ENCODE assay signal across 9 cellular contexts in genomic region chrX:154040307-154040756, GRCh38. TPM values are rescaled to one million over a fixed set of nuclear protein-coding genes. Genes with fewer than 3 reads are reported as not detected.
A peak's percentile ranks its signal among the peaks of the same experiment; 100 is the strongest.
DNase-seq lines count a peak whose midpoint lies in the region; ATAC-seq and TF ChIP-seq lines count a peak whose summit lies in the region.
"Had no signal": no experiment of that assay in that cellular context is flagged by ENCODE, and none has a peak within 500 bp of the region (broad histone marks: within the 10 kb centered on the region; RNA-seq: fewer than 3 reads in every experiment).

No MANE protein-coding gene starts in this region.

- peak; percentile 78 to 84 for ATAC-seq in activated T-cell treated with anti-CD3 and anti-CD28 coated beads, Interleukin-2, amount 50 U/mL, for 4 hours
- ATAC-seq in GM18517 (IDR thresholded peaks at IDR 0.05; ENCODE audit: unreplicated experiment) = no peak

- TF ChIP-seq EP300 in suprapubic skin (IDR thresholded peaks at IDR 0.05) = no peak

- peaks cover 10% of the 10 kb centered on the region for H3K36me3 Mint-ChIP-seq in activated T-cell treated with anti-CD3 and anti-CD28 coated beads, Interleukin-2, amount 50 U/mL, for 4 hours (ENCODE audit: insufficient read depth)
- H3K36me3 Mint-ChIP-seq in activated naive CD8-positive, alpha-beta T cell = peaks cover 2% of the 10 kb centered on the region
- peaks cover 0 to 4% (median 2%) of the 10 kb centered on the region in 3 donors for H3K36me3 Mint-ChIP-seq in immature natural killer cell

- H3K4me3 Mint-ChIP-seq in activated T-cell treated with anti-CD3 and anti-CD28 coated beads, Interleukin-2, amount 50 U/mL, for 4 hours = no peak overlapping the region
- no peak overlapping the region for H3K4me3 Mint-ChIP-seq in activated naive CD8-positive, alpha-beta T cell
- H3K4me3 Mint-ChIP-seq in immature natural killer cell = no peak overlapping the region

- DNase-seq in activated T-cell treated with anti-CD3 and anti-CD28 coated beads, Interleukin-2, amount 50 U/mL, for 4 hours = no peak
- no peak for DNase-seq in activated T-cell treated with anti-CD3 and anti-CD28 coated beads, Interleukin-2, amount 50 U/mL, for 1 hour
- DNase-seq in immature natural killer cell = no peak
- DNase-seq in suprapubic skin (ENCODE audit: low spot score in 2 of 2) = no peak
- no peak for DNase-seq in BE2C
- DNase-seq in HAP-1 (ENCODE audit: low spot score in 2 of 2) = no peak

- H3K27me3 ChIP-seq in suprapubic skin (no peaks in the 10 kb centered on the region), BE2C (no peaks in the 10 kb centered on the region), HAP-1 (ENCODE audit: low read depth) (no peaks in the 10 kb centered on the region)

- H3K27ac Mint-ChIP-seq in activated naive CD8-positive, alpha-beta T cell = peak overlapping the region; percentile 73
- H3K27ac Mint-ChIP-seq in immature natural killer cell = peak overlapping the region in 4 of 6 donors; percentile 13 to 68 (median 35)

- in situ Hi-C loops in HAP-1 (cut with MboI; ENCODE audit: low sequenced_read_pairs) = no loop called here

- H3K9me3 ChIP-seq in suprapubic skin (no peaks in the 10 kb centered on the region), BE2C (no peaks in the 10 kb centered on the region), HAP-1 (no peaks in the 10 kb centered on the region)

- H3K4me1 Mint-ChIP-seq in activated T-cell treated with anti-CD3 and anti-CD28 coated beads, Interleukin-2, amount 50 U/mL, for 4 hours (ENCODE audit: low read depth) = peaks cover 29% of the 10 kb centered on the region
- H3K4me1 Mint-ChIP-seq in activated naive CD8-positive, alpha-beta T cell (ENCODE audit: low read depth) = peaks cover 39% of the 10 kb centered on the region
- H3K4me1 Mint-ChIP-seq in immature natural killer cell = peaks cover 23 to 38% of the 10 kb centered on the region in 2 donors

- H3K36me3 ChIP-seq in suprapubic skin (no peaks in the 10 kb centered on the region), BE2C (no peaks in the 10 kb centered on the region), HAP-1 (replicated peaks) (peaks cover 19% of the 10 kb centered on the region)

- TF ChIP-seq POLR2A in suprapubic skin (IDR thresholded peaks at IDR 0.05) = no peak

- peak overlapping the region; percentile 72 for H3K27ac ChIP-seq in suprapubic skin
- H3K27ac ChIP-seq: C4-2B had no signal

- TF ChIP-seq CTCF in suprapubic skin (IDR thresholded peaks at IDR 0.05) (no peak), BE2C (IDR thresholded peaks at IDR 0.05; ENCODE audit: low read depth, low read length) (no peak)

- no peaks in the 10 kb centered on the region for H3K9me3 Mint-ChIP-seq in activated T-cell treated with anti-CD3 and anti-CD28 coated beads, Interleukin-2, amount 50 U/mL, for 4 hours
- no peaks in the 10 kb centered on the region for H3K9me3 Mint-ChIP-seq in activated naive CD8-positive, alpha-beta T cell (ENCODE audit: low read depth)
- peaks cover 0 to 2% (median 0%) of the 10 kb centered on the region in 6 donors for H3K9me3 Mint-ChIP-seq in immature natural killer cell

- no peaks in the 10 kb centered on the region for H3K27me3 Mint-ChIP-seq in activated T-cell treated with anti-CD3 and anti-CD28 coated beads, Interleukin-2, amount 50 U/mL, for 4 hours (ENCODE audit: low read depth)
- H3K27me3 Mint-ChIP-seq in activated naive CD8-positive, alpha-beta T cell = no peaks in the 10 kb centered on the region
- H3K27me3 Mint-ChIP-seq in immature natural killer cell (ENCODE audit: low read depth in 3 of 3) = peaks cover 2 to 24% (median 9%) of the 10 kb centered on the region in 3 donors

- 44% methylated on average over 7 of the region's 7 CpGs for WGBS in suprapubic skin

- H3K4me1 ChIP-seq in suprapubic skin = peaks cover 36% of the 10 kb centered on the region
- no peaks in the 10 kb centered on the region for H3K4me1 ChIP-seq in BE2C
- H3K4me1 ChIP-seq in HAP-1 = no peaks in the 10 kb centered on the region; the same call in 1 of the 2 replicates

- no peak overlapping the region for H3K4me3 ChIP-seq in suprapubic skin
- H3K4me3 ChIP-seq in BE2C (ENCODE audit: low read depth, low read length) = no peak overlapping the region
- no peak overlapping the region for H3K4me3 ChIP-seq in HAP-1

RNA-seq across cellular contexts. Expression of gene IRAK1, which starts 20.6 kb away (rescaled TPM):
- total RNA-seq in activated T-cell treated with anti-CD3 and anti-CD28 coated beads, Interleukin-2, amount 50 U/mL, for 4 hours = 100 to 1,000 TPM; 258 to 273 (median 272) TPM
- polyA plus RNA-seq in immature natural killer cell = 10 to 100 TPM; 39.0 to 81.9 (median 46.6) TPM
- total RNA-seq in suprapubic skin = 10 to 100 TPM; 51.3 to 61.5 (median 58.3) TPM
- polyA plus RNA-seq in BE2C (2012; ENCODE audit: insufficient read depth, insufficient read length, low read depth) = 348 TPM

RNA-seq across cellular contexts. Expression of gene MECP2, which starts 57.2 kb away (rescaled TPM):
- 10 to 100 TPM; 42.6 to 46.7 (median 45.7) TPM for total RNA-seq in activated T-cell treated with anti-CD3 and anti-CD28 coated beads, Interleukin-2, amount 50 U/mL, for 4 hours
- polyA plus RNA-seq in immature natural killer cell = 10 to 100 TPM; 11.4 to 31.5 (median 18.3) TPM
- 10 to 100 TPM; 19.7 to 76.0 (median 33.9) TPM for total RNA-seq in suprapubic skin
- polyA plus RNA-seq in BE2C (2012; ENCODE audit: insufficient read depth, insufficient read length, low read depth) = 46.6 TPM

Comparison
In these comparisons a context has a peak if more than half of its experiments do, and no peak if none do; other contexts are left out.
1. RNA of gene IRAK1, which starts 20.6 kb away (total RNA-seq): 258 to 273 TPM in activated T-cell treated with anti-CD3 and anti-CD28 coated beads, Interleukin-2, amount 50 U/mL, for 4 hours; 51.3 to 61.5 TPM in suprapubic skin; every median in the first group is over 4 times any median in the second.